In genomic region chr17:68433911-68434503, GRCh38 we compare ENCODE assay signal across 27 cellular contexts. TPM values are rescaled to one million over a fixed set of nuclear protein-coding genes. Genes with fewer than 3 reads are reported as not detected.
DNase-seq lines count a peak whose midpoint lies in the region; ATAC-seq and TF ChIP-seq lines count a peak whose summit lies in the region.
"Had no signal": no experiment of that assay in that cellular context is flagged by ENCODE, and none has a peak within 500 bp of the region (broad histone marks: within the 10 kb centered on the region; RNA-seq: fewer than 3 reads in every experiment).

No MANE protein-coding gene starts in this region.

- intact Hi-C loops in posterior vena cava (cut with DNase I) = loop anchor here in 1 of 2 donors (10.0 kb wide), 1 partner anchor 169 kb away; no protein-coding TSS in a partner anchor

- H3K36me3 Mint-ChIP-seq in endothelial cell (ENCODE audit: low read depth, unreplicated experiment) = peaks cover 54% of the 10 kb centered on the region

- H3K9me3 Mint-ChIP-seq in endothelial cell (ENCODE audit: unreplicated experiment) = no peaks in the 10 kb centered on the region
- H3K9me3 Mint-ChIP-seq: activated T-cell treated with anti-CD3 and anti-CD28 coated beads, Interleukin-2, amount 50 U/mL, for 24 hours; CD4-positive, alpha-beta T cell; stimulated activated memory B cell treated with anti-CD40 and anti-IgM and Interleukin-4, amounts not matched to agents 10 μg/mL and 1 μg/mL and 100 μg/mL, for 72 hours; T-helper 2 cell treated with Interferon-gamma antibody and Interleukin-4, amounts not matched to agents 5 μg/mL and 100 μg/mL, for 36 hours had no signal

- H3K27me3 Mint-ChIP-seq in endothelial cell (ENCODE audit: unreplicated experiment) = peaks cover 5% of the 10 kb centered on the region
- H3K27me3 Mint-ChIP-seq: activated T-cell treated with anti-CD3 and anti-CD28 coated beads, Interleukin-2, amount 50 U/mL, for 24 hours; CD4-positive, alpha-beta T cell; stimulated activated memory B cell treated with anti-CD40 and anti-IgM and Interleukin-4, amounts not matched to agents 10 μg/mL and 1 μg/mL and 100 μg/mL, for 72 hours had no signal

- no peak overlapping the region for H3K4me3 Mint-ChIP-seq in endothelial cell (ENCODE audit: unreplicated experiment)
- H3K4me3 Mint-ChIP-seq: activated T-cell treated with anti-CD3 and anti-CD28 coated beads, Interleukin-2, amount 50 U/mL, for 24 hours; CD4-positive, alpha-beta T cell; stimulated activated memory B cell treated with anti-CD40 and anti-IgM and Interleukin-4, amounts not matched to agents 10 μg/mL and 1 μg/mL and 100 μg/mL, for 72 hours; T-helper 2 cell treated with Interferon-gamma antibody and Interleukin-4, amounts not matched to agents 5 μg/mL and 100 μg/mL, for 36 hours had no signal

- peak; percentile 30 for DNase-seq in activated CD8-positive, alpha-beta memory T cell treated with anti-CD3 and anti-CD28 coated beads for 24 hours
- DNase-seq in activated CD8-positive, alpha-beta memory T cell treated with anti-CD3 and anti-CD28 coated beads, Interleukin-2, amount 50 U/mL, for 4 hours = no peak
- no peak for DNase-seq in endothelial cell (ENCODE audit: low spot score)
- DNase-seq in posterior vena cava (ENCODE audit: low spot score) = peak; percentile 30
- DNase-seq in ecto neural progenitor cell (ENCODE audit: low spot score) = no peak
- DNase-seq in NAMALWA (ENCODE audit: low spot score) = no peak
- DNase-seq: activated CD4-positive, CD25-positive, alpha-beta regulatory T cell treated with anti-CD3 and anti-CD28 coated beads, Interleukin-2, amount 50 U/mL, for 72 hours; activated gamma-delta T cell; activated T-cell treated with anti-CD3 and anti-CD28 coated beads, Interleukin-2, amount 50 U/mL, for 24 hours; AML-193; CD4-positive, alpha-beta T cell; esophagus squamous epithelium; foreskin keratinocyte; GM23248; Kasumi-1; left cardiac atrium; NCI-H1417 treated with DMSO at 0.1 percent for 48 hours; NCI-H2029 treated with DMSO at 0.1 percent for 48 hours; NCI-H345; NCI-H748 treated with DMSO at 0.1 percent for 48 hours; Peyer's patch; upper lobe of right lung had no signal

- H3K4me1 Mint-ChIP-seq in endothelial cell (ENCODE audit: unreplicated experiment) = peaks cover 30% of the 10 kb centered on the region

- peak overlapping the region; percentile 18 for H3K27ac ChIP-seq in temporal lobe (ENCODE audit: low read depth, low read length)
- H3K27ac ChIP-seq: cardiac muscle cell, esophagus squamous epithelium, foreskin keratinocyte, GM23248, Peyer's patch, upper lobe of right lung had no signal

- peak overlapping the region; percentile 36 for H3K27ac Mint-ChIP-seq in endothelial cell (ENCODE audit: unreplicated experiment)
- H3K27ac Mint-ChIP-seq: activated T-cell treated with anti-CD3 and anti-CD28 coated beads, Interleukin-2, amount 50 U/mL, for 24 hours; CD4-positive, alpha-beta T cell; stimulated activated memory B cell treated with anti-CD40 and anti-IgM and Interleukin-4, amounts not matched to agents 10 μg/mL and 1 μg/mL and 100 μg/mL, for 72 hours; T-helper 2 cell treated with Interferon-gamma antibody and Interleukin-4, amounts not matched to agents 5 μg/mL and 100 μg/mL, for 36 hours had no signal

- no peak for TF ChIP-seq CTCF in endothelial cell (IDR thresholded peaks at IDR 0.05; ENCODE audit: unreplicated experiment)

- no peak for ATAC-seq in HG02610 (IDR thresholded peaks at IDR 0.05; ENCODE audit: unreplicated experiment)
- ATAC-seq: foreskin keratinocyte; left cardiac atrium; stimulated activated memory B cell treated with anti-CD40 and anti-IgM and Interleukin-4, amounts not matched to agents 10 μg/mL and 1 μg/mL and 100 μg/mL, for 72 hours; upper lobe of right lung had no signal

RNA-seq across cellular contexts. Expression of gene WIPI1, which starts 23.3 kb away (rescaled TPM):
- 98.0 TPM for total RNA-seq in endothelial cell (ENCODE audit: unreplicated experiment)
- 10 to 100 TPM; 50.3 to 54.1 TPM for total RNA-seq in posterior vena cava
- total RNA-seq in temporal lobe = 8.1 TPM

Comparison
In these comparisons a context has a peak if more than half of its experiments do, and no peak if none do; other contexts are left out.
1. DNase-seq: peak in activated CD8-positive, alpha-beta memory T cell treated with anti-CD3 and anti-CD28 coated beads for 24 hours (single experiment) and posterior vena cava (single experiment); none in activated CD8-positive, alpha-beta memory T cell treated with anti-CD3 and anti-CD28 coated beads, Interleukin-2, amount 50 U/mL, for 4 hours (single experiment), endothelial cell (single experiment), ecto neural progenitor cell (single experiment) and NAMALWA (single experiment).